ENCODE assay signal across 8 cellular contexts in the genomic region with DNA sequence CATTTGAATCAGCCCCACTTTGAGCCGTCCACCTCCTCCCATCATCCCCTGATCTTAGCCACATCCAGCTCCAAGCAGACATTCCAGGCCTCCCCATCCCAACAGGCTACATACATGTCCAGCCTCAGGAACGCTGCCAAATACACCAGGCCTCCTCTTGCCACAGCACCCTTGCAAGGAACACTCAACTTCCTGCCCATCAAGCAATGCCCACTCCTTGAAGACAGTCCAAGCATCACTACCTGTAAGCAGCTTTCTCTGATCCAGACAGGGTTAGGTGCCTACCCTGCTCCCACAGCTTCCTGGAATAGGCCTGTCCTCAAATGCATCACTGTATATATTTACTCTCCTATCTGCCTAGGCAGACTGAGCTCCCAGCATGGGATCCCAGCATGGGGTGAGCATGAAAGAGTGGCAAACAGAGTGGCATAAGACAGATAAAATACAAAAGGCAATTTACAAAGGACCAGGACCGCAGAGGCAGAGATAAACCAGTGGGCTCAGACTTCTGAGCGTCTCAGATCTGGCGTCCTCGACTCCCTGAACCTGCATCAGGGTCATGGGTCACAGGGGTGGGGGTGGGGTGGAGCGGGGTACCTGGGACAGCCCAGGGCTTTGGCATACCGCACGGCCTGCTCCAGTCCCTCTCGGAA. TPM values are rescaled to one million over a fixed set of nuclear protein-coding genes. Genes with fewer than 3 reads are reported as not detected.
DNase-seq lines count a peak whose midpoint lies in the region; ATAC-seq and TF ChIP-seq lines count a peak whose summit lies in the region.

No MANE protein-coding gene starts in this region.

- H3K4me3 ChIP-seq in spleen = peak overlapping the region; percentile 40 to 71 (median 50)

- H3K27ac ChIP-seq in spleen = peak overlapping the region; percentile 84 to 95 (median 86)

- H3K9me3 ChIP-seq in spleen = no peaks in the 10 kb centered on the region

- no peak for TF ChIP-seq POLR2A in spleen (IDR thresholded peaks at IDR 0.05)

- ATAC-seq in GM21515 (IDR thresholded peaks at IDR 0.05; ENCODE audit: unreplicated experiment) (no peak), GM18502 (IDR thresholded peaks at IDR 0.05; ENCODE audit: poor library complexity, unreplicated experiment) (no peak)

- peak overlapping the region; percentile 78 to 89 (median 83) for H3K4me3 Mint-ChIP-seq in immature natural killer cell

- no peaks in the 10 kb centered on the region for H3K27me3 ChIP-seq in spleen (replicated peaks in 1 of 7)

- DNase-seq in GM04504 (ENCODE audit: low read depth) (peak; percentile 28), NCI-H2107 (lab: John Stamatoyannopoulos, UW) (peak; percentile 39), brain pericyte (ENCODE audit: low read depth, low spot score) (peak; percentile 22), immature natural killer cell (no peak), spleen (no peak), SHP77 treated with DMSO at 0.1 percent for 48 hours (lab: John Stamatoyannopoulos, UW) (no peak)

- intact Hi-C loops in spleen (cut with DNase I; ENCODE audit: low total_unique reads) = no loop called here

- 23 to 34% (median 27%) methylated on average over 7 to 10 of the region's 10 CpGs for WGBS in spleen, 5 donors

- no peak for TF ChIP-seq CTCF in spleen (IDR thresholded peaks at IDR 0.05 in 8 of 11, conservative IDR thresholded peaks at IDR 0.05 in 3 of 11)

- H3K27ac Mint-ChIP-seq in immature natural killer cell = peak overlapping the region; percentile 48 to 88 (median 74)

- H3K4me1 ChIP-seq in spleen = peaks cover 0 to 40% (median 25%) of the 10 kb centered on the region in 6 donors

- H3K36me3 ChIP-seq in spleen = peaks cover 0 to 46% (median 37%) of the 10 kb centered on the region in 6 donors

- peaks cover 3 to 23% (median 5%) of the 10 kb centered on the region in 3 donors for H3K27me3 Mint-ChIP-seq in immature natural killer cell (ENCODE audit: low read depth in 3 of 3)

- H3K9me3 Mint-ChIP-seq in immature natural killer cell = no peaks in the 10 kb centered on the region

- peaks cover 24 to 32% of the 10 kb centered on the region in 2 donors for H3K4me1 Mint-ChIP-seq in immature natural killer cell

- peaks cover 4 to 6% (median 4%) of the 10 kb centered on the region in 3 donors for H3K36me3 Mint-ChIP-seq in immature natural killer cell

RNA-seq across cellular contexts. Expression of a gene that starts 0.8 kb away (rescaled TPM):
- 1 to 10 TPM; 1.6 to 8.3 (median 4.5) TPM for polyA plus RNA-seq in immature natural killer cell
- total RNA-seq in spleen = 10 to 100 TPM; 24.2 to 47.3 (median 38.6) TPM
- polyA plus RNA-seq in spleen = 10 to 100 TPM; 23.2 to 67.2 (median 59.9) TPM

Comparison
In these comparisons a context has a peak if more than half of its experiments do, and no peak if none do; other contexts are left out.
1. DNase-seq: peak in GM04504 (single experiment), NCI-H2107 (single experiment) and brain pericyte (single experiment); none in immature natural killer cell (0 of 3), spleen (single experiment) and SHP77 treated with DMSO at 0.1 percent for 48 hours (single experiment).